Comparison of ENCODE assay signal across 9 cellular contexts in the genomic region with DNA sequence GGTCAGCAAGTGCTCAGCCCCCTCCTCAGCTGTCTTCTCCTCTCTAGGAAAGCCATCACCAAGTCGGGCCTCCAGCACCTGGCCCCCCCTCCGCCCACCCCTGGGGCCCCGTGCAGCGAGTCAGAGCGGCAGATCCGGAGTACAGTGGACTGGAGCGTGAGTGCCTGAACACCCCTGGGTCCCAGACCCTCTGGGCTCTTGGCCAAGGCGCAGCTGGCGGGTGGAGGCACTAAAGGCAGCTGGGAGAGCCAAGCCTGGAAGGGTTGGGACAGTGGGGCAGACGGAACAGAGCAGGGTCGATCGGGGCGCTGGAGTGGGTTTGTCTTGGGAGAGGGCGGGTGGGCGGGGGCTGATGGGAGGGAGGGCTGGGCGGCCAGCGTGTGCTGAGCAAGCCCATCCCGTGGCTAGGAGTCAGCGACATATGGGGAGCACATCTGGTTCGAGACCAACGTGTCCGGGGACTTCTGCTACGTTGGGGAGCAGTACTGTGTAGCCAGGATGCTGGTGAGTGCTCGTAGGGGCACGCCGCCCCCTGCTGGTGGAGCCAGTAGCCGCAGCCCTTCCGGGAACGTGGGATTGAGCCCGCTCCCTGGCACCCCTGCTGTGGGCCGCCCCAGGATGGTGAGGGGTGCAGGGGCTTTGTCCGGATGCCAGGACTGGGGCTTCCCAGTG. TPM values are rescaled to one million over a fixed set of nuclear protein-coding genes. Genes with fewer than 3 reads are reported as not detected.
DNase-seq lines count a peak whose midpoint lies in the region; ATAC-seq and TF ChIP-seq lines count a peak whose summit lies in the region.
"Had no signal": no experiment of that assay in that cellular context is flagged by ENCODE, and none has a peak within 500 bp of the region (broad histone marks: within the 10 kb centered on the region; RNA-seq: fewer than 3 reads in every experiment).

No MANE protein-coding gene starts in this region.

- H3K9me3 Mint-ChIP-seq in Caco-2 (ENCODE audit: unreplicated experiment) (no peaks in the 10 kb centered on the region), neural progenitor cell (no peaks in the 10 kb centered on the region), type B pancreatic cell (no peaks in the 10 kb centered on the region)

- intact Hi-C loops in Caco-2 (cut with micrococcal nuclease; ENCODE audit: unreplicated experiment): loop anchor here (5.0 kb wide), 1 partner anchor 125 kb away; no protein-coding TSS in a partner anchor

- no peak overlapping the region for H3K9ac ChIP-seq in neural progenitor cell

- TF ChIP-seq CTCF in Caco-2 (IDR thresholded peaks at IDR 0.05; ENCODE audit: insufficient read depth in 1 of 2, low read depth in 1 of 2, low read length in 1 of 2, severe bottlenecking in 1 of 2, unreplicated experiment in 1 of 2) (peak; percentile 80 to 84), epithelial cell of proximal tubule (conservative IDR thresholded peaks at IDR 0.05; ENCODE audit: low read depth, low read length) (peak; percentile 71), neural progenitor cell (IDR thresholded peaks at IDR 0.05) (peak; percentile 88), type B pancreatic cell (conservative IDR thresholded peaks at IDR 0.05) (peak; percentile 92)

- H3K27me3 Mint-ChIP-seq in Caco-2 (ENCODE audit: insufficient read depth, unreplicated experiment) (no peaks in the 10 kb centered on the region), neural progenitor cell (ENCODE audit: insufficient read depth, low read depth) (peaks cover 9% of the 10 kb centered on the region), type B pancreatic cell (no peaks in the 10 kb centered on the region)

- POLR2A ChIA-PET in Caco-2 (lab: Charles Lee): no interaction called here

- no peak overlapping the region for H2AFZ ChIP-seq in neural progenitor cell (replicated peaks)

- no peak overlapping the region for H3K27ac ChIP-seq in neural progenitor cell
- H3K27ac ChIP-seq: SK-N-MC had no signal

- peaks cover 61% of the 10 kb centered on the region for H4K20me1 ChIP-seq in neural progenitor cell (ENCODE audit: low read depth)

- no peak overlapping the region for H3K4me2 ChIP-seq in neural progenitor cell

- peaks cover 4% of the 10 kb centered on the region for H3F3A ChIP-seq in neural progenitor cell (ENCODE audit: low read depth)

- no TSS peak for BruUV-seq in Caco-2 (replicated peaks; lab: Mats Ljungman, UMichigan)

- no peaks in the 10 kb centered on the region for H3K4me1 Mint-ChIP-seq in Caco-2 (ENCODE audit: low read depth, unreplicated experiment)
- peaks cover 44% of the 10 kb centered on the region for H3K4me1 Mint-ChIP-seq in neural progenitor cell
- peaks cover 30% of the 10 kb centered on the region for H3K4me1 Mint-ChIP-seq in type B pancreatic cell (ENCODE audit: unreplicated experiment)

- peaks cover 5% of the 10 kb centered on the region for H3K36me3 ChIP-seq in Caco-2 (ENCODE audit: control insufficient read depth, insufficient read depth, low read length)
- H3K36me3 ChIP-seq in neural progenitor cell: no peaks in the 10 kb centered on the region

- no peak overlapping the region for H3K4me3 Mint-ChIP-seq in Caco-2 (ENCODE audit: unreplicated experiment)
- peak overlapping the region; percentile 52 for H3K4me3 Mint-ChIP-seq in neural progenitor cell
- no peak overlapping the region for H3K4me3 Mint-ChIP-seq in type B pancreatic cell

- H3K27ac Mint-ChIP-seq in Caco-2 (ENCODE audit: unreplicated experiment) (no peak overlapping the region), neural progenitor cell (no peak overlapping the region), type B pancreatic cell (no peak overlapping the region)

- H3K4me1 ChIP-seq in Caco-2 (peaks cover 6% of the 10 kb centered on the region; the same call in 1 of the 2 replicates), neural progenitor cell (peaks cover 26% of the 10 kb centered on the region)

- peak; percentile 69 for ATAC-seq in GM21576 (IDR thresholded peaks at IDR 0.05; ENCODE audit: unreplicated experiment)

- H3K27me3 ChIP-seq in Caco-2 (replicated peaks; ENCODE audit: control insufficient read depth, insufficient read depth, low read length) (no peaks in the 10 kb centered on the region), neural progenitor cell (no peaks in the 10 kb centered on the region)

- no peaks in the 10 kb centered on the region for H3K9me3 ChIP-seq in Caco-2
- H3K9me3 ChIP-seq in neural progenitor cell (ENCODE audit: low read depth): no peaks in the 10 kb centered on the region

- peaks cover 4% of the 10 kb centered on the region for H3K79me2 ChIP-seq in neural progenitor cell (ENCODE audit: low read depth)

- H3K36me3 Mint-ChIP-seq in Caco-2 (ENCODE audit: insufficient read depth, unreplicated experiment): peaks cover 29% of the 10 kb centered on the region
- H3K36me3 Mint-ChIP-seq in neural progenitor cell: no peaks in the 10 kb centered on the region
- H3K36me3 Mint-ChIP-seq in type B pancreatic cell: no peaks in the 10 kb centered on the region

- CTCF ChIA-PET in Caco-2 (lab: Charles Lee): no interaction called here

- DNase-seq in Caco-2 (peak in 1 of 2 experiments; percentile 74), NCI-H1105 treated with DMSO at 0.1 percent for 48 hours (lab: John Stamatoyannopoulos, UW) (peak; percentile 25), epithelial cell of proximal tubule (ENCODE audit: low read depth) (no peak), neural progenitor cell (ENCODE audit: low spot score) (peak; percentile 84), type B pancreatic cell (ENCODE audit: extremely low spot score, unreplicated experiment) (no peak), SW480 (ENCODE audit: low spot score) (no peak)
- peak; percentile 53 for DNase-seq in activated CD8-positive, alpha-beta memory T cell treated with anti-CD3 and anti-CD28 coated beads, Interleukin-2, amount 50 U/mL, for 24 hours (ENCODE audit: extremely low read depth)

- H3K4me3 ChIP-seq in Caco-2 (ENCODE audit: low read depth, low read length) (no peak overlapping the region), epithelial cell of proximal tubule (ENCODE audit: low read depth, low read length) (no peak overlapping the region), neural progenitor cell (no peak overlapping the region)
- H3K4me3 ChIP-seq: SK-N-MC had no signal

RNA-seq across cellular contexts. Expression of a gene that starts 14.1 kb away (rescaled TPM):
- total RNA-seq in Caco-2 (2022): 601 and 699 TPM in 2 replicates
- 345 and 604 TPM in 2 replicates for total RNA-seq in epithelial cell of proximal tubule
- total RNA-seq in neural progenitor cell (ENCODE audit: low replicate concordance): 600 and 1,035 TPM in 2 replicates
- 949 and 981 TPM in 2 replicates for total RNA-seq in type B pancreatic cell (ENCODE audit: low replicate concordance)

RNA-seq across cellular contexts. Expression of a gene that starts 20.1 kb away (rescaled TPM):
- 59.3 and 59.5 TPM in 2 replicates for total RNA-seq in Caco-2 (2022)
- 41.1 and 82.2 TPM in 2 replicates for total RNA-seq in epithelial cell of proximal tubule
- total RNA-seq in neural progenitor cell (ENCODE audit: low replicate concordance): 12.5 and 55.5 TPM in 2 replicates
- 50.0 and 57.6 TPM in 2 replicates for total RNA-seq in type B pancreatic cell (ENCODE audit: low replicate concordance)

RNA-seq across cellular contexts. Expression of a gene that starts 24.2 kb away (rescaled TPM):
- total RNA-seq in Caco-2 (2022): 0.27 and 0.28 TPM in 2 replicates
- total RNA-seq in epithelial cell of proximal tubule: not detected in 2 replicates
- total RNA-seq in neural progenitor cell (ENCODE audit: low replicate concordance): 0.31 TPM in 1 of 2 replicates, not detected in the other
- 0.98 and 1.0 TPM in 2 replicates for total RNA-seq in type B pancreatic cell (ENCODE audit: low replicate concordance)

Comparison
In these comparisons a context has a peak if more than half of its experiments do, and no peak if none do; other contexts are left out.
1. DNase-seq: peak in NCI-H1105 treated with DMSO at 0.1 percent for 48 hours (single experiment), activated CD8-positive, alpha-beta memory T cell treated with anti-CD3 and anti-CD28 coated beads, Interleukin-2, amount 50 U/mL, for 24 hours (single experiment) and neural progenitor cell (single experiment); none in epithelial cell of proximal tubule (single experiment), type B pancreatic cell (single experiment) and SW480 (single experiment).
2. Peak in every context shown above with its lines, with median percentiles within 50 percentile points of each other: CTCF ChIP-seq.